Comparison of ENCODE assay signal across 1 cellular context in the genomic region with DNA sequence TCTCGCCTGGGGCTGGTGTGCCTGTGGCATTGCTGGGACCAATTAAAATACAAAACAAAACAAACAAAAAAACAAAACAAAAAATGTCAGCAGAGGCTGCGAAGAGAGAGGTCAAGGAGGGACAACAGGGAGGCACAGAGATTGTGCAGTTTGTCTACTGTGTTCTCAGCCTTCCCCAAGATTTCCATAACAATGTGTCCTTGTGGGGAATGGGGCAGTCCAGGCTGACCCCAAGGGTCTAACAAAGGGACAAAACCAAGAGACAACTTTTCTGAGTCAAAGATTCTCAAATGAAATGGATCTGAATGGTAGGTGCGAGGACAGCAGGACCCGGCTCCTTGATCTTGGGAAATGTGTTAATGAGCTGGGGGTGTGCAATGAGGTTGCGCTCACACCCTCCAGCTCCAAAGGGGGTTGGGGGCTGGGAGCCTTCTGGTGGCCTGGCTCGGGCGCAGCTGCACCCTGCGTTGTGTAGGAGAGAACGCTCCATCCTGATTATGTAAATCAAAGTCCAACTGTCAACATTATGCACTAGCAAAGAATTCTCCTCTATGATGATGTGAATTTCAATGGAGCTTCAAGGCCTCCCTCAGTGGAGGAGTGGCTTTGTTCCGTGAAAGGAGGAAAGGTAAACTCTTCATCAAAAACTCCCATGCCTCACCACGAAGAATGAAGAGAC.
TF ChIP-seq lines count a peak whose summit lies in the region.

No MANE protein-coding gene starts in this region.

TF ChIP-seq in H1, 55 proteins besides CTCF, POLR2A, EP300 and RAD21 (continued from another document):
- no peak for TF ChIP-seq BRCA1 (IDR thresholded peaks at IDR 0.05; ENCODE audit: low read depth, low read length)
- TF ChIP-seq RXRA (IDR thresholded peaks at IDR 0.05; ENCODE audit: insufficient read depth, low read depth, low read length): no peak
